In the genomic region with DNA sequence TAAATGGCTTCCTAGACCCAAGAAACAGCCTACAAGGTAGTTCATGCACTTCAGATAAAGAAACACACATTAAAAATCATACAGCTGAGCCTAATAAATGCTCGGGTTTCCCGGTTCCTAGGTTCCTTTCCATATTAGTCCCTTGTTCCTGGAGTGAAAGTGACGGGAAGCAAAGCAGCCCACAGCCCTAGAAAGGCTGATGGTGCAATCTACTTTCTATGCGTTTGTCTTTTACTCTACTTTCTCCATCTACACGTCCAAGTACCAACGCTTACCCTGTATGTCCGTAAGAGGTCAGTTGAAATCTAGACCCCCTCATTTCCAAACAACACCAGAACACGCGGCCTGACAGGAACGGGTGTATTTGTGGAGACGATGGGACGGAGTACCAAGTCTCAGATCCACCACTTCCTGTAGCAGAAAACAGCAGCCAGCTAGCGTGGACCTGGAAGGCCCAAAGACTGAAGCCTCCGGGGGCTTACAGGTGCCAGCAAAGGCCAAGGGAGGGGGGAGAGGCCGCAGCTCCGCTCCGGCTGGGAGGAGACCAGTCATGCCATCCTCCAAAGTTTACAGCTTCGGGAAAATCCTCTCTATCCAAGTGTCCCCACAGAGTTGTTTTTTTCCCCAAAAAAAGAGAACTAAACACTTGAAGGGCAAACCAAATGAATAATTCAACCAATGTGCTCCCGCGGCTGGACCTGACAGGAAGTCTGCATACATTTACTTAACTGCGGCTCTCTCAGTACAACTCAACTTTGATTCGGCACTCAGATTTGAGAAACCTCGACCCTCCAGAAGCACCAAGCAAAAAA, we compare ENCODE assay signal across 8 cellular contexts. TPM values are rescaled to one million over a fixed set of nuclear protein-coding genes. Genes with fewer than 3 reads are reported as not detected.
DNase-seq lines count a peak whose midpoint lies in the region; ATAC-seq and TF ChIP-seq lines count a peak whose summit lies in the region.

No MANE protein-coding gene starts in this region.

- H3K36me3 Mint-ChIP-seq in osteocyte (ENCODE audit: unreplicated experiment) = peaks cover 14% of the 10 kb centered on the region

- peaks cover 87% of the 10 kb centered on the region for H3K4me1 Mint-ChIP-seq in osteocyte (ENCODE audit: unreplicated experiment)

- DNase-seq in adipocyte (ENCODE audit: low read depth) (no peak), osteocyte (ENCODE audit: extremely low spot score, unreplicated experiment) (no peak), HPDE6-E6E7 (ENCODE audit: extremely low spot score) (no peak), NCI-H526 (lab: John Stamatoyannopoulos, UW) (no peak), NCI-H128 (lab: John Stamatoyannopoulos, UW; ENCODE audit: unreplicated experiment) (no peak)

- H3K27ac Mint-ChIP-seq in osteocyte (ENCODE audit: unreplicated experiment) = peak overlapping the region; percentile 78

- peak overlapping the region; percentile 72 for H3K4me3 ChIP-seq in adipocyte (ENCODE audit: low read length)

- peak overlapping the region; percentile 49 for H3K4me3 Mint-ChIP-seq in osteocyte (ENCODE audit: unreplicated experiment)

- no peak for TF ChIP-seq CTCF in osteocyte (IDR thresholded peaks at IDR 0.05)

- no peaks in the 10 kb centered on the region for H3K9me3 ChIP-seq in adipocyte (ENCODE audit: control insufficient read depth, low read length)

- H3K9ac ChIP-seq in adipocyte (ENCODE audit: low read length) = peak overlapping the region; percentile 55

- no peaks in the 10 kb centered on the region for H3K27me3 Mint-ChIP-seq in osteocyte (ENCODE audit: unreplicated experiment)

- no peaks in the 10 kb centered on the region for H3K9me3 Mint-ChIP-seq in osteocyte (ENCODE audit: unreplicated experiment)

- peaks cover 61% of the 10 kb centered on the region for H3K4me1 ChIP-seq in adipocyte (ENCODE audit: control insufficient read depth, insufficient read depth, low read length)

- no peaks in the 10 kb centered on the region for H3K36me3 ChIP-seq in adipocyte (ENCODE audit: control insufficient read depth, insufficient read depth, low read length, severe bottlenecking)

- no peaks in the 10 kb centered on the region for H3K27me3 ChIP-seq in adipocyte (replicated peaks; ENCODE audit: control insufficient read depth, insufficient read depth, low read length)

- ATAC-seq in GM19023 (IDR thresholded peaks at IDR 0.05; ENCODE audit: unreplicated experiment) (peak; percentile 54), HG03045 (IDR thresholded peaks at IDR 0.05; ENCODE audit: unreplicated experiment) (peak; percentile 44), HG02970 (IDR thresholded peaks at IDR 0.05; ENCODE audit: low FRiP score, unreplicated experiment) (no peak)

RNA-seq across cellular contexts. Expression of a gene that starts 34.1 kb away (rescaled TPM):
- total RNA-seq in osteocyte = 139 and 142 TPM in 2 replicates
